19 cellular contexts compared by ENCODE assay signal in genomic region chr2:53512071-53512841, GRCh38.
DNase-seq lines count a peak whose midpoint lies in the region; ATAC-seq, FAIRE-seq and TF ChIP-seq lines count a peak whose summit lies in the region.
"Had no signal": no experiment of that assay in that cellular context is flagged by ENCODE, and none has a peak within 500 bp of the region (broad histone marks: within the 10 kb centered on the region; RNA-seq: fewer than 3 reads in every experiment).

No MANE protein-coding gene starts in this region.

- no peaks in the 10 kb centered on the region for H3K4me1 Mint-ChIP-seq in activated T-helper 17 cell treated with anti-CD3 and anti-CD28 coated beads, Interleukin-2, amount 50 U/mL, for 72 hours
- H3K4me1 Mint-ChIP-seq: CD14-positive monocyte had no signal

- H3K36me3 Mint-ChIP-seq in activated T-helper 17 cell treated with anti-CD3 and anti-CD28 coated beads, Interleukin-2, amount 50 U/mL, for 72 hours (ENCODE audit: low read depth): no peaks in the 10 kb centered on the region
- H3K36me3 Mint-ChIP-seq: CD14-positive monocyte had no signal

- no peak overlapping the region for H3K4me3 ChIP-seq in HepG2 (replicated peaks in 1 of 3; ENCODE audit: insufficient read depth in 1 of 3, low read depth in 2 of 3, low read length in 3 of 3)
- H3K4me3 ChIP-seq in right lobe of liver: no peak overlapping the region
- H3K4me3 ChIP-seq: coronary artery, heart right ventricle, psoas muscle, SK-N-MC, spleen had no signal

- TF ChIP-seq POLR2A in HepG2 (IDR thresholded peaks at IDR 0.05; ENCODE audit: insufficient read depth in 1 of 2, low read depth in 2 of 2, low read length in 2 of 2) (no peak), right lobe of liver (IDR thresholded peaks at IDR 0.05) (no peak)

- CTCF ChIA-PET in HepG2 (lab: Yijun Ruan, JAX; ENCODE audit: low intra/inter-chr PET ratio, low total read pairs): no interaction called here

- H2AFZ ChIP-seq in HepG2 (ENCODE audit: low read length): no peak overlapping the region

- DNase-seq in HepG2 (ENCODE audit: low spot score): no peak
- DNase-seq in right lobe of liver: no peak
- peak; percentile 10 for DNase-seq in amniotic epithelial cell (ENCODE audit: low read depth)
- DNase-seq in foreskin keratinocyte: peak; percentile 43 to 72
- no peak for DNase-seq in central memory CD4-positive, alpha-beta T cell
- no peak for DNase-seq in NCI-H1105 (lab: John Stamatoyannopoulos, UW)
- no peak for DNase-seq in OCI-M2 (lab: John Stamatoyannopoulos, UW; ENCODE audit: unreplicated experiment)
- DNase-seq: 8988T; activated CD8-positive, alpha-beta memory T cell treated with anti-CD3 and anti-CD28 coated beads, Interleukin-2, amount 50 U/mL, for 48 hours; DMS53; heart right ventricle; NCI-H345; nephron progenitor cell; psoas muscle; spleen had no signal

- H3K36me3 ChIP-seq in HepG2 (replicated peaks in 1 of 2; ENCODE audit: control insufficient read depth in 1 of 2, insufficient read depth in 2 of 2, low read length in 2 of 2) (no peaks in the 10 kb centered on the region), right lobe of liver (no peaks in the 10 kb centered on the region)
- H3K36me3 ChIP-seq: heart right ventricle, spleen had no signal

- intact Hi-C loops in HepG2 (cut with micrococcal nuclease; ENCODE audit: unreplicated experiment): no loop called here
- intact Hi-C loops in right lobe of liver (cut with DNase I): no loop called here

- POLR2A ChIA-PET in HepG2 (lab: Yijun Ruan, JAX): no interaction called here

- no peaks in the 10 kb centered on the region for H3K9me3 Mint-ChIP-seq in activated T-helper 17 cell treated with anti-CD3 and anti-CD28 coated beads, Interleukin-2, amount 50 U/mL, for 72 hours

- BruUV-seq in HepG2 (replicated peaks; lab: Mats Ljungman, UMichigan): no TSS peak

- H3K27me3 ChIP-seq in HepG2 (ENCODE audit: control insufficient read depth in 1 of 2, insufficient read depth in 2 of 2, low read length in 2 of 2): peaks cover 3 to 22% of the 10 kb centered on the region in 2 experiments; a peak in 4 of 5 replicates
- no peaks in the 10 kb centered on the region for H3K27me3 ChIP-seq in right lobe of liver
- H3K27me3 ChIP-seq in foreskin keratinocyte: no peaks in the 10 kb centered on the region
- H3K27me3 ChIP-seq: heart right ventricle, spleen had no signal

- TF ChIP-seq EP300 in HepG2 (IDR thresholded peaks at IDR 0.05; ENCODE audit: low read depth in 2 of 2, low read length in 2 of 2): no peak
- no peak for TF ChIP-seq EP300 in HepG2 (CRISPR knock-in tag; IDR thresholded peaks at IDR 0.05; ENCODE audit: borderline replicate concordance)

- H3K27me3 Mint-ChIP-seq in activated T-helper 17 cell treated with anti-CD3 and anti-CD28 coated beads, Interleukin-2, amount 50 U/mL, for 72 hours: peaks cover 6% of the 10 kb centered on the region

- no peaks in the 10 kb centered on the region for H4K20me1 ChIP-seq in HepG2 (ENCODE audit: insufficient read depth, low read length)

- H3K4me3 Mint-ChIP-seq in activated T-helper 17 cell treated with anti-CD3 and anti-CD28 coated beads, Interleukin-2, amount 50 U/mL, for 72 hours: no peak overlapping the region
- H3K4me3 Mint-ChIP-seq: CD14-positive monocyte, nephron progenitor cell had no signal

- ATAC-seq in HepG2 (no peak), right lobe of liver (no peak), foreskin keratinocyte (peak; percentile 88)
- no peak for ATAC-seq in activated T-helper 17 cell treated with anti-CD3 and anti-CD28 coated beads, Interleukin-2, amount 50 U/mL, for 72 hours (replicated peaks)
- ATAC-seq: psoas muscle had no signal

- no peak overlapping the region for H3K4me2 ChIP-seq in HepG2 (ENCODE audit: low read depth, low read length)

- H3K27ac ChIP-seq in HepG2 (ENCODE audit: extremely low read length, insufficient read depth, low read length) (no peak overlapping the region), right lobe of liver (no peak overlapping the region), foreskin keratinocyte (peak overlapping the region; percentile 13)
- H3K27ac ChIP-seq: coronary artery, heart right ventricle, psoas muscle, SK-N-MC, spleen had no signal

- H3K79me2 ChIP-seq in HepG2 (ENCODE audit: insufficient read depth, low read length): no peaks in the 10 kb centered on the region

- TF ChIP-seq RAD21 in HepG2 (CRISPR knock-in tag; IDR thresholded peaks at IDR 0.05): no peak

- no peak overlapping the region for H3K9ac ChIP-seq in HepG2 (ENCODE audit: insufficient read depth, low read depth, low read length)

- in situ Hi-C loops in HepG2 (cut with HindIII; ENCODE audit: extremely low pct_ligation_motif_present, low pct_unique_long_range_greater_than_20kb): no loop called here

- H3K9me3 ChIP-seq in HepG2 (ENCODE audit: low read length) (no peaks in the 10 kb centered on the region), right lobe of liver (no peaks in the 10 kb centered on the region)
- H3K9me3 ChIP-seq: heart right ventricle, psoas muscle, spleen had no signal

- H3K4me1 ChIP-seq in HepG2 (ENCODE audit: insufficient read depth, low read length): no peaks in the 10 kb centered on the region
- H3K4me1 ChIP-seq in right lobe of liver: no peaks in the 10 kb centered on the region
- H3K4me1 ChIP-seq in foreskin keratinocyte: peaks cover 8% of the 10 kb centered on the region
- H3K4me1 ChIP-seq: psoas muscle had no signal

- H3K27ac Mint-ChIP-seq in activated T-helper 17 cell treated with anti-CD3 and anti-CD28 coated beads, Interleukin-2, amount 50 U/mL, for 72 hours: no peak overlapping the region
- H3K27ac Mint-ChIP-seq: CD14-positive monocyte, nephron progenitor cell had no signal

- TF ChIP-seq CTCF in HepG2 (CRISPR knock-in tag; IDR thresholded peaks at IDR 0.05): no peak
- no peak for TF ChIP-seq CTCF in right lobe of liver (IDR thresholded peaks at IDR 0.05)
- TF ChIP-seq CTCF in foreskin keratinocyte (conservative IDR thresholded peaks at IDR 0.05): no peak

- FAIRE-seq in HepG2 (lab: Jason Lieb, UNC): peak; percentile 18

- WGBS in HepG2 (ENCODE audit: low lambda C conversion rate): 1% methylated on average over 4 of the region's 4 CpGs
- WGBS in right lobe of liver (ENCODE audit: insufficient coverage, low coverage, low lambda C conversion rate, missing lambda C conversion rate): 64% methylated on average over 4 of the region's 4 CpGs

TF ChIP-seq in HepG2, 621 proteins besides CTCF, POLR2A, EP300 and RAD21:
- TF ChIP-seq TBP (CRISPR knock-in tag; IDR thresholded peaks at IDR 0.05): no peak
- TF ChIP-seq ZNF784 (CRISPR knock-in tag; IDR thresholded peaks at IDR 0.05; ENCODE audit: borderline replicate concordance): no peak
- TF ChIP-seq SCMH1 (CRISPR knock-in tag; IDR thresholded peaks at IDR 0.05; ENCODE audit: borderline replicate concordance): no peak
- TF ChIP-seq HCFC1 (IDR thresholded peaks at IDR 0.05; ENCODE audit: low read depth, low read length): no peak
- no peak for TF ChIP-seq ZNF296 (CRISPR knock-in tag; conservative IDR thresholded peaks at IDR 0.05)
- TF ChIP-seq STAT6 (CRISPR knock-in tag; IDR thresholded peaks at IDR 0.05; ENCODE audit: borderline replicate concordance): no peak
- no peak for TF ChIP-seq ZBTB33 (CRISPR knock-in tag; IDR thresholded peaks at IDR 0.05)
- no peak for TF ChIP-seq KLF16 (CRISPR knock-in tag; IDR thresholded peaks at IDR 0.05)
- no peak for TF ChIP-seq MEF2D (CRISPR knock-in tag; IDR thresholded peaks at IDR 0.05)
- TF ChIP-seq ZNF251 (CRISPR knock-in tag; IDR thresholded peaks at IDR 0.05): no peak
- TF ChIP-seq ZNF274 (CRISPR knock-in tag; IDR thresholded peaks at IDR 0.05): no peak
- TF ChIP-seq JUNB (CRISPR knock-in tag; IDR thresholded peaks at IDR 0.05; ENCODE audit: borderline replicate concordance): no peak
- no peak for TF ChIP-seq EED (CRISPR knock-in tag; IDR thresholded peaks at IDR 0.05)

Comparison
In these comparisons a context has a peak if more than half of its experiments do, and no peak if none do; other contexts are left out.
1. DNase-seq: peak in amniotic epithelial cell (single experiment) and foreskin keratinocyte (2 of 2); none in HepG2 (single experiment), right lobe of liver (0 of 3), central memory CD4-positive, alpha-beta T cell (single experiment), NCI-H1105 (single experiment) and OCI-M2 (single experiment).